1 cellular context compared by ENCODE assay signal in the genomic region with DNA sequence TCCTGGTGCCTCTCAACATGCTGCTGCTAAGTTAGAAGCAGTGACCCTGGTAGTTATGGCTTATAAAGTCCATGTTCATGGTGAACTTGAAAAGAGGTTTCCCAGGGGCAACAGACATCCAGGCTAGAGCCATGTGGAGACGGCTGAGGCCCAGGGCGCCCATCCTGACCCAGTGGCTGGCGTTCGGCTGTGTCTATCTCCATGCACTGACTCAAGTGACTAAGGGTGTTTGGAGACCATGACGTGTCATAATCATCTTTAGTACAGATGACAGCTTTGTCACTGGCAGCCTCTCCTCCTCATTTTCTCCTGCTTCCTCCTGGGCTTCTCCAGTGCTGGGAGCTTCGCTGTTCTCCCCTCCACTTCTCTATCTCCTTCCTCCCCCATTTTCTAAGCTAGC.
TF ChIP-seq lines count a peak whose summit lies in the region.

No MANE protein-coding gene starts in this region.

TF ChIP-seq in H1, 55 proteins besides CTCF, POLR2A, EP300 and RAD21:
- no peak for TF ChIP-seq SUZ12 (IDR thresholded peaks at IDR 0.05; ENCODE audit: low read length)
- no peak for TF ChIP-seq MAFK (IDR thresholded peaks at IDR 0.05; ENCODE audit: low read depth, low read length)
- TF ChIP-seq SRF (IDR thresholded peaks at IDR 0.05; ENCODE audit: low read depth, low read length) = no peak
- no peak for TF ChIP-seq SP4 (IDR thresholded peaks at IDR 0.05; ENCODE audit: low read length)
- TF ChIP-seq HDAC6 (IDR thresholded peaks at IDR 0.05; ENCODE audit: low read depth, low read length) = no peak
